15 cellular contexts compared by ENCODE assay signal in genomic region chr7:133645870-133646492, GRCh38.
DNase-seq lines count a peak whose midpoint lies in the region; ATAC-seq and TF ChIP-seq lines count a peak whose summit lies in the region.
"Had no signal": no experiment of that assay in that cellular context is flagged by ENCODE, and none has a peak within 500 bp of the region (broad histone marks: within the 10 kb centered on the region; RNA-seq: fewer than 3 reads in every experiment).

No MANE protein-coding gene starts in this region.

- H3K9ac ChIP-seq in IMR-90 (ENCODE audit: low read depth, low read length) = no peak overlapping the region

- H3K4ac ChIP-seq in IMR-90 (ENCODE audit: low read depth, low read length) = no peak overlapping the region

- H3K27ac ChIP-seq in IMR-90 (ENCODE audit: insufficient read depth, low read length) (no peak overlapping the region), Peyer's patch (no peak overlapping the region)
- H3K27ac ChIP-seq: BLaER1 treated with 17β-estradiol and CSF1 and Interleukin-3, amounts not matched to agents 10 nM and 100 nM; epithelial cell of prostate had no signal

- no peak overlapping the region for H2BK5ac ChIP-seq in IMR-90 (ENCODE audit: low read depth, low read length, poor library complexity, severe bottlenecking)

- TF ChIP-seq CTCF in BE2C (IDR thresholded peaks at IDR 0.05; ENCODE audit: low read depth, low read length) = no peak
- no peak for TF ChIP-seq CTCF in IMR-90 (conservative IDR thresholded peaks at IDR 0.05; ENCODE audit: low read depth, low read length)
- TF ChIP-seq CTCF in fibroblast of the aortic adventitia (IDR thresholded peaks at IDR 0.05; ENCODE audit: insufficient read depth, low read length) = no peak
- TF ChIP-seq CTCF in Peyer's patch (IDR thresholded peaks at IDR 0.05) = no peak

- no peak for TF ChIP-seq POLR2A in IMR-90 (IDR thresholded peaks at IDR 0.05; ENCODE audit: low read depth, low read length)
- TF ChIP-seq POLR2A in Peyer's patch (IDR thresholded peaks at IDR 0.05) = no peak

- H3K4me3 ChIP-seq in BE2C (ENCODE audit: low read depth, low read length) (no peak overlapping the region), IMR-90 (ENCODE audit: insufficient read depth, low read depth, low read length) (no peak overlapping the region), fibroblast of the aortic adventitia (ENCODE audit: low read depth, low read length) (no peak overlapping the region), Peyer's patch (no peak overlapping the region)
- H3K4me3 ChIP-seq: BLaER1 treated with 17β-estradiol and CSF1 and Interleukin-3, amounts not matched to agents 10 nM and 100 nM; heart right ventricle had no signal

- no peak overlapping the region for H3K14ac ChIP-seq in IMR-90 (replicated peaks; ENCODE audit: low read depth, low read length)

- dilution Hi-C loops in IMR-90 (cut with HindIII; ENCODE audit: low sequenced_read_pairs, unreplicated experiment) = no loop called here

- no peaks in the 10 kb centered on the region; a peak in 1 of 4 replicates for H3K79me1 ChIP-seq in IMR-90 (ENCODE audit: low read depth in 1 of 2, low read length in 2 of 2)

- H2BK20ac ChIP-seq in IMR-90 (ENCODE audit: low read depth, low read length) = no peak overlapping the region

- WGBS in IMR-90 (ENCODE audit: extremely low coverage in 2 of 2, insufficient read length in 1 of 2), 2 experiments = no CpG with 5 or more reads among the region's 2 CpGs

- POLR2A ChIA-PET in IMR-90 (lab: Charles Lee; ENCODE audit: unreplicated experiment) = no interaction called here

- no peak overlapping the region for H3K18ac ChIP-seq in IMR-90 (ENCODE audit: low read depth, low read length)

- H4K5ac ChIP-seq in IMR-90 (ENCODE audit: low read depth, low read length) = no peak overlapping the region

- H2AFZ ChIP-seq in IMR-90 (replicated peaks; ENCODE audit: low read length, poor library complexity) = no peak overlapping the region

- H2AK5ac ChIP-seq in IMR-90 (ENCODE audit: low read depth, low read length) = no peak overlapping the region

- no peak overlapping the region for H2BK15ac ChIP-seq in IMR-90 (ENCODE audit: low read depth, low read length)

- no peaks in the 10 kb centered on the region; the same call in 1 of the 2 replicates for H4K20me1 ChIP-seq in IMR-90 (ENCODE audit: insufficient read depth, low read length)

- peak; percentile 29; the same call in 1 of the 2 replicates for ATAC-seq in IMR-90 (ENCODE audit: low read depth)
- ATAC-seq in HG03342 (IDR thresholded peaks at IDR 0.05; ENCODE audit: unreplicated experiment) = no peak
- ATAC-seq: activated CD4-positive, CD25-positive, alpha-beta regulatory T cell treated with anti-CD3 and anti-CD28 coated beads, Interleukin-2, amount 50 U/mL, for 24 hours; heart right ventricle had no signal

- intact Hi-C loops in IMR-90 (cut with micrococcal nuclease) = no loop called here

- H3K9me3 ChIP-seq in BE2C = 0 out of 2 replicates have a peak, but pooled peaks cover 2% of the 10 kb centered on the region
- H3K9me3 ChIP-seq in IMR-90 (ENCODE audit: control insufficient read depth, insufficient read depth, low read length) = peaks cover 2% of the 10 kb centered on the region; the same call in 1 of the 2 replicates
- no peaks in the 10 kb centered on the region for H3K9me3 ChIP-seq in Peyer's patch

- H3K4me1 ChIP-seq in BE2C = peaks cover 23% of the 10 kb centered on the region
- H3K4me1 ChIP-seq in IMR-90 (ENCODE audit: control insufficient read depth, insufficient read depth, low read length) = peaks cover 2% of the 10 kb centered on the region
- H3K4me1 ChIP-seq in Peyer's patch = no peaks in the 10 kb centered on the region

- in situ Hi-C loops in IMR-90 (cut with MboI; ENCODE audit: low sequenced_read_pairs) = no loop called here

- no peak overlapping the region for H4K8ac ChIP-seq in IMR-90 (ENCODE audit: low read depth in 2 of 2, low read length in 2 of 2)

- H3K56ac ChIP-seq in IMR-90 (ENCODE audit: extremely low read depth, insufficient read depth, low read length) = no peak overlapping the region

- H4K91ac ChIP-seq in IMR-90 (ENCODE audit: insufficient read depth, low read depth, low read length) = no peak overlapping the region

- CTCF ChIA-PET in IMR-90 (lab: Yijun Ruan, JAX) = no interaction called here

- no peak overlapping the region for H2AK9ac ChIP-seq in IMR-90 (replicated peaks; ENCODE audit: low read depth, low read length, poor library complexity)

- DNase-seq in BE2C (peak; percentile 15), IMR-90 (peak; percentile 49), SK-N-DZ (ENCODE audit: low spot score) (peak; percentile 38), fibroblast of the aortic adventitia (ENCODE audit: low read depth) (peak; percentile 55), Peyer's patch (no peak), ecto neural progenitor cell (ENCODE audit: low spot score) (no peak)
- no peak for DNase-seq in activated CD4-positive, alpha-beta T cell treated with anti-CD3 and anti-CD28 coated beads for 1 hour
- DNase-seq: activated naive CD8-positive, alpha-beta T cell treated with anti-CD3 and anti-CD28 coated beads for 36 hours; activated T-cell treated with anti-CD3 and anti-CD28 coated beads for 4 hours; heart right ventricle; NCI-H2081 had no signal

- TF ChIP-seq RAD21 in IMR-90 (IDR thresholded peaks at IDR 0.05; ENCODE audit: low read length) = no peak

- H3K36me3 ChIP-seq in BE2C (no peaks in the 10 kb centered on the region), IMR-90 (ENCODE audit: control insufficient read depth, insufficient read depth, low read length) (no peaks in the 10 kb centered on the region), Peyer's patch (no peaks in the 10 kb centered on the region)
- H3K36me3 ChIP-seq: heart right ventricle had no signal

- peaks cover 2% of the 10 kb centered on the region; the same call in 1 of the 2 replicates for H3K9me1 ChIP-seq in IMR-90 (ENCODE audit: insufficient read depth, low read length)

- peak overlapping the region; percentile 76 for H3K4me2 ChIP-seq in IMR-90 (ENCODE audit: low read depth, low read length)

- no peak overlapping the region for H2BK120ac ChIP-seq in IMR-90 (ENCODE audit: low read depth, low read length)

- BruUV-seq in IMR-90 (replicated peaks; lab: Mats Ljungman, UMichigan) = no TSS peak

- no peak overlapping the region for H3K23ac ChIP-seq in IMR-90 (ENCODE audit: low read depth, low read length)

- H3K27me3 ChIP-seq in BE2C = no peaks in the 10 kb centered on the region
- no peaks in the 10 kb centered on the region for H3K27me3 ChIP-seq in IMR-90 (ENCODE audit: control insufficient read depth, insufficient read depth, low read length)
- no peaks in the 10 kb centered on the region for H3K27me3 ChIP-seq in Peyer's patch
- H3K27me3 ChIP-seq: BLaER1 treated with 17β-estradiol and CSF1 and Interleukin-3, amounts not matched to agents 10 nM and 100 nM; heart right ventricle had no signal

TF ChIP-seq in IMR-90, 13 proteins besides CTCF, POLR2A, EP300 and RAD21:
- TF ChIP-seq BHLHE40 (IDR thresholded peaks at IDR 0.05; ENCODE audit: low read depth, low read length) (no peak), FOS (IDR thresholded peaks at IDR 0.05; ENCODE audit: low read depth, low read length) (no peak), NFE2L2 (IDR thresholded peaks at IDR 0.05; ENCODE audit: low read depth, low read length) (no peak), MXI1 (IDR thresholded peaks at IDR 0.05; ENCODE audit: borderline replicate concordance, low read depth, low read length) (no peak), MAZ (IDR thresholded peaks at IDR 0.05; ENCODE audit: borderline replicate concordance, low read depth, low read length) (no peak), ELK1 (IDR thresholded peaks at IDR 0.05; ENCODE audit: borderline replicate concordance, low read depth, low read length) (no peak), CEBPB (IDR thresholded peaks at IDR 0.05; ENCODE audit: low read depth, low read length) (no peak), MAFK (IDR thresholded peaks at IDR 0.05; ENCODE audit: low read depth, low read length) (no peak), RFX5 (IDR thresholded peaks at IDR 0.05; ENCODE audit: low read depth, low read length) (no peak), CHD1 (IDR thresholded peaks at IDR 0.05; ENCODE audit: low read depth, low read length) (no peak), USF2 (IDR thresholded peaks at IDR 0.05; ENCODE audit: low read depth, low read length) (no peak), SMC3 (IDR thresholded peaks at IDR 0.05; ENCODE audit: low read depth, low read length) (no peak), RCOR1 (IDR thresholded peaks at IDR 0.05; ENCODE audit: insufficient replicate concordance, low read length) (no peak)

Comparison
In these comparisons a context has a peak if more than half of its experiments do, and no peak if none do; other contexts are left out.
1. DNase-seq: peak in BE2C (single experiment), IMR-90 (single experiment), SK-N-DZ (single experiment) and fibroblast of the aortic adventitia (single experiment); none in activated CD4-positive, alpha-beta T cell treated with anti-CD3 and anti-CD28 coated beads for 1 hour (single experiment), Peyer's patch (0 of 3) and ecto neural progenitor cell (single experiment).